In genomic region chr5:74534397-74535129, GRCh38 we compare ENCODE assay signal across 28 cellular contexts.
"Had no signal": no experiment of that assay in that cellular context is flagged by ENCODE, and none has a peak within 500 bp of the region (broad histone marks: within the 10 kb centered on the region; RNA-seq: fewer than 3 reads in every experiment).

No MANE protein-coding gene starts in this region.

- H3K36me3 ChIP-seq: ovary, sigmoid colon, stomach, thoracic aorta, thyroid gland, tibial nerve, upper lobe of left lung, vagina had no signal

- H3K27ac Mint-ChIP-seq: natural killer cell; nephron; neural progenitor cell; progenitor cell of endocrine pancreas; stimulated activated effector memory CD8-positive, alpha-beta T cell treated with anti-CD3 and anti-CD28 coated beads, Interleukin-12 subunit alpha, Interleukin-12 subunit beta, amount 100 ng/mL, for 72 hours; stimulated activated naive B cell treated with anti-CD40 and anti-IgM and Interleukin-4, amounts not matched to agents 10 μg/mL and 1 μg/mL and 100 μg/mL, for 72 hours; stimulated activated naive CD8-positive, alpha-beta T cell treated with anti-CD3 and anti-CD28 coated beads, Interleukin-15, Interleukin-2, amounts not matched to agents 100 ng/mL and 50 ng/mL, for 24 hours had no signal

- H3K4me3 ChIP-seq: neural progenitor cell, ovary, psoas muscle, sigmoid colon, stomach, thoracic aorta, thyroid gland, tibial nerve, upper lobe of left lung, vagina had no signal

- H3K4me1 Mint-ChIP-seq: natural killer cell; stimulated activated effector memory CD8-positive, alpha-beta T cell treated with anti-CD3 and anti-CD28 coated beads, Interleukin-12 subunit alpha, Interleukin-12 subunit beta, amount 100 ng/mL, for 72 hours; stimulated activated naive B cell treated with anti-CD40 and anti-IgM and Interleukin-4, amounts not matched to agents 10 μg/mL and 1 μg/mL and 100 μg/mL, for 72 hours had no signal

- H2AFZ ChIP-seq: neural progenitor cell, parathyroid adenoma had no signal

- DNase-seq: natural killer cell; occipital lobe; ovary; posterior cingulate gyrus; psoas muscle; right cardiac atrium; sigmoid colon; small intestine; stimulated activated CD4-positive, alpha-beta T cell treated with anti-CD3 and anti-CD28 coated beads, Interleukin-15, amount 100 ng/mL, for 24 hours; stimulated activated CD4-positive, alpha-beta T cell treated with anti-CD3 and anti-CD28 coated beads, Interleukin-2, amount 100 ng/mL, for 24 hours; stimulated activated CD4-positive, alpha-beta T cell treated with anti-CD3 and anti-CD28 coated beads, Interleukin-2, amount 100 ng/mL, for 48 hours; stimulated activated CD4-positive, alpha-beta T cell treated with anti-CD3 and anti-CD28 coated beads, Interleukin-4, amount 100 ng/mL, for 24 hours; stimulated activated naive B cell treated with anti-CD40 and anti-IgM and Interleukin-4, amounts not matched to agents 10 μg/mL and 1 μg/mL and 100 μg/mL, for 72 hours; stimulated activated naive CD4-positive, alpha-beta T cell treated with Interleukin-2 at 50 U/mL for 16 hours; stomach; thyroid gland; trophoblast cell; upper lobe of left lung had no signal

- H3K27ac ChIP-seq: neural progenitor cell, ovary, parathyroid adenoma, psoas muscle, sigmoid colon, stomach, thoracic aorta, thyroid gland, tibial nerve, upper lobe of left lung, vagina had no signal

- ATAC-seq: natural killer cell; psoas muscle; right cardiac atrium; stimulated activated effector memory CD8-positive, alpha-beta T cell treated with anti-CD3 and anti-CD28 coated beads, Interleukin-12 subunit alpha, Interleukin-12 subunit beta, amount 100 ng/mL, for 72 hours; stimulated activated naive B cell treated with anti-CD40 and anti-IgM and Interleukin-4, amounts not matched to agents 10 μg/mL and 1 μg/mL and 100 μg/mL, for 72 hours had no signal

- H3K9me3 ChIP-seq: ovary, sigmoid colon, thyroid gland, vagina had no signal

- H3K9ac ChIP-seq: neural progenitor cell, parathyroid adenoma had no signal

- H3K4me2 ChIP-seq: neural progenitor cell had no signal

- H3K27me3 ChIP-seq: neural progenitor cell, ovary, sigmoid colon, stomach, thyroid gland, tibial nerve, upper lobe of left lung, vagina had no signal

- H3K4me1 ChIP-seq: thyroid gland, vagina had no signal

- H3K27me3 Mint-ChIP-seq: progenitor cell of endocrine pancreas had no signal

- H3K4me3 Mint-ChIP-seq: natural killer cell; nephron; neural progenitor cell; stimulated activated effector memory CD8-positive, alpha-beta T cell treated with anti-CD3 and anti-CD28 coated beads, Interleukin-12 subunit alpha, Interleukin-12 subunit beta, amount 100 ng/mL, for 72 hours; stimulated activated naive B cell treated with anti-CD40 and anti-IgM and Interleukin-4, amounts not matched to agents 10 μg/mL and 1 μg/mL and 100 μg/mL, for 72 hours; stimulated activated naive CD8-positive, alpha-beta T cell treated with anti-CD3 and anti-CD28 coated beads, Interleukin-15, Interleukin-2, amounts not matched to agents 100 ng/mL and 50 ng/mL, for 24 hours had no signal

- H3K79me2 ChIP-seq: parathyroid adenoma had no signal

- FAIRE-seq: small intestine, urothelium cell line had no signal

- H3K36me3 Mint-ChIP-seq: neural progenitor cell; stimulated activated effector memory CD8-positive, alpha-beta T cell treated with anti-CD3 and anti-CD28 coated beads, Interleukin-12 subunit alpha, Interleukin-12 subunit beta, amount 100 ng/mL, for 72 hours; stimulated activated naive B cell treated with anti-CD40 and anti-IgM and Interleukin-4, amounts not matched to agents 10 μg/mL and 1 μg/mL and 100 μg/mL, for 72 hours had no signal
